In genomic region chr19:49441210-49441959, GRCh38 we compare ENCODE assay signal across 8 cellular contexts. TPM values are rescaled to one million over a fixed set of nuclear protein-coding genes. Genes with fewer than 3 reads are reported as not detected.
DNase-seq lines count a peak whose midpoint lies in the region; ATAC-seq, FAIRE-seq and TF ChIP-seq lines count a peak whose summit lies in the region.

Gene SLC17A7 (minus strand): TSS chr19:49441527. CDS start chr19:49441379, 148 bp downstream.

- H3K36me3 ChIP-seq in ectodermal cell (ENCODE audit: control insufficient read depth, insufficient read depth, low read length) (no peaks in the 10 kb centered on the region), neural cell (ENCODE audit: insufficient read depth, low read length) (no peaks in the 10 kb centered on the region)

- H3K27ac ChIP-seq in A549: peak within 1 kb of the TSS; percentile 85 to 89
- H3K27ac ChIP-seq in ectodermal cell (ENCODE audit: insufficient read depth, low read depth, low read length, poor library complexity, severe bottlenecking): no peak within 1 kb of the TSS
- no peak within 1 kb of the TSS for H3K27ac ChIP-seq in neural cell (ENCODE audit: low read length)

- H3K4me3 ChIP-seq in A549 (peak within 1 kb of the TSS; percentile 79), ectodermal cell (ENCODE audit: insufficient read depth, low read depth, low read length) (peak within 1 kb of the TSS; percentile 22), neural cell (ENCODE audit: low read length) (peak within 1 kb of the TSS; percentile 77)

- no peak within 1 kb of the TSS for H2AFZ ChIP-seq in neural cell (ENCODE audit: low read depth, low read length)

- TF ChIP-seq EP300 in A549 (IDR thresholded peaks at IDR 0.05) (no peak), neural cell (conservative IDR thresholded peaks at IDR 0.05; ENCODE audit: poor library complexity, severe bottlenecking) (no peak)

- H3K9me2 ChIP-seq in neural cell (ENCODE audit: insufficient read depth, low read length): no peaks in the 10 kb centered on the region

- FAIRE-seq in A549 (lab: Jason Lieb, UNC): no peak

- POLR2A ChIA-PET in A549 (lab: Yijun Ruan, JAX): interaction anchor here (0.6 to 0.8 kb wide), 2 partner anchors 10 to 12 kb away, joined by 3 read pairs; partner anchors contain the start of genes ALDH16A1 and PIH1D1

- no peaks in the 10 kb centered on the region for H4K20me1 ChIP-seq in neural cell (ENCODE audit: insufficient read depth)

- H3K4me1 ChIP-seq in A549: peaks cover 19% of the 10 kb centered on the region
- H3K4me1 ChIP-seq in ectodermal cell (ENCODE audit: control insufficient read depth, insufficient read depth, low read length): peaks cover 9% of the 10 kb centered on the region

- peak within 1 kb of the TSS; percentile 3 for H3K9ac ChIP-seq in neural cell (ENCODE audit: low read length)

- TF ChIP-seq CTCF in A549 (IDR thresholded peaks at IDR 0.05) (no peak), neural cell (IDR thresholded peaks at IDR 0.05; ENCODE audit: poor library complexity, severe bottlenecking) (no peak)

- peak; percentile 70 to 91 for DNase-seq in A549 (ENCODE audit: low read depth in 1 of 2, low spot score in 1 of 2)
- peak; percentile 39 for DNase-seq in H4 (ENCODE audit: low spot score)
- DNase-seq in T-helper 1 cell: peak in 4 of 5 donors; percentile 29 to 49 (median 38)
- no peak for DNase-seq in NCI-H510A (lab: John Stamatoyannopoulos, UW)
- DNase-seq in NCI-H1436 (lab: John Stamatoyannopoulos, UW): no peak

- 11% methylated on average over 22 of the region's 56 CpGs for WGBS in A549 (ENCODE audit: missing lambda C conversion rate)
- 1% methylated on average over 56 of the region's 56 CpGs for WGBS in ectodermal cell, 2 experiments

- H3K27me3 ChIP-seq in ectodermal cell (ENCODE audit: control insufficient read depth, insufficient read depth, low read length, poor library complexity, severe bottlenecking) (peaks cover 64% of the 10 kb centered on the region), neural cell (ENCODE audit: insufficient read depth, low read depth, low read length) (peaks cover 68% of the 10 kb centered on the region)

- H3K9me3 ChIP-seq in A549 (no peaks in the 10 kb centered on the region), ectodermal cell (ENCODE audit: control insufficient read depth, low read length) (no peaks in the 10 kb centered on the region), neural cell (ENCODE audit: low read length) (no peaks in the 10 kb centered on the region)

- peak within 1 kb of the TSS; percentile 99 for H3K4me2 ChIP-seq in A549
- no peak within 1 kb of the TSS for H3K4me2 ChIP-seq in neural cell (ENCODE audit: low read length)

- ATAC-seq in A549 (peak; percentile 6 to 15; a peak in 5 of 6 replicates), GM21515 (IDR thresholded peaks at IDR 0.05; ENCODE audit: unreplicated experiment) (no peak)

- H3F3A ChIP-seq in neural cell (ENCODE audit: insufficient read depth, low read length, poor library complexity, severe bottlenecking): no peaks in the 10 kb centered on the region

- no peaks in the 10 kb centered on the region for H3K79me2 ChIP-seq in neural cell (replicated peaks; ENCODE audit: insufficient read depth, low read length)

- no peak for TF ChIP-seq POLR2A in A549 (IDR thresholded peaks at IDR 0.05; ENCODE audit: low read length)

- CTCF ChIA-PET in A549 (lab: Yijun Ruan, JAX): interaction anchor here (1.2 to 19.0 kb wide), 10 partner anchors 10 to 129 kb away, joined by 3 to 244 read pairs (median 9); partner anchors contain the start of genes DKKL1, GFY and KASH5

- no peak for TF ChIP-seq RAD21 in A549 (conservative IDR thresholded peaks at IDR 0.05 in 1 of 2, IDR thresholded peaks at IDR 0.05 in 1 of 2)
- TF ChIP-seq RAD21 in neural cell (conservative IDR thresholded peaks at IDR 0.05): no peak

TF ChIP-seq in A549, 52 proteins besides CTCF, POLR2A, EP300 and RAD21 (continues in another document):
- no peak for TF ChIP-seq KDM5A (IDR thresholded peaks at IDR 0.05)
- TF ChIP-seq ZFP36 (IDR thresholded peaks at IDR 0.05; ENCODE audit: borderline replicate concordance, partially characterized antibody): no peak
- TF ChIP-seq GATA3 (IDR thresholded peaks at IDR 0.05; ENCODE audit: borderline replicate concordance): no peak
- TF ChIP-seq MYC (IDR thresholded peaks at IDR 0.05; ENCODE audit: borderline replicate concordance, low read length): no peak
- no peak for TF ChIP-seq HEYL (CRISPR knock-in tag; IDR thresholded peaks at IDR 0.05)
- no peak for TF ChIP-seq ZSCAN20 (CRISPR knock-in tag; IDR thresholded peaks at IDR 0.05)
- TF ChIP-seq HOXA7 (CRISPR knock-in tag; IDR thresholded peaks at IDR 0.05): no peak
- no peak for TF ChIP-seq NR3C1 (IDR thresholded peaks at IDR 0.05)
- no peak for TF ChIP-seq E2F6 (IDR thresholded peaks at IDR 0.05; ENCODE audit: borderline replicate concordance, low read depth)
- no peak for TF ChIP-seq MAFK (IDR thresholded peaks at IDR 0.05; ENCODE audit: partially characterized antibody)
- no peak for TF ChIP-seq TFCP2L1 (CRISPR knock-in tag; IDR thresholded peaks at IDR 0.05)
- TF ChIP-seq TP53 (CRISPR knock-in tag; IDR thresholded peaks at IDR 0.05): no peak
- TF ChIP-seq SREBF2 (IDR thresholded peaks at IDR 0.05): no peak

TF ChIP-seq in neural cell, 6 proteins besides CTCF, POLR2A, EP300 and RAD21:
- TF ChIP-seq TAF1 (IDR thresholded peaks at IDR 0.05; ENCODE audit: low read depth) (no peak), EZH2 (IDR thresholded peaks at IDR 0.05; ENCODE audit: borderline replicate concordance, insufficient read depth, low read length, poor library complexity, severe bottlenecking) (no peak), MXI1 (conservative IDR thresholded peaks at IDR 0.05; ENCODE audit: poor library complexity, severe bottlenecking) (no peak), REST (IDR thresholded peaks at IDR 0.05; ENCODE audit: borderline replicate concordance) (no peak), POLR2AphosphoS5 (IDR thresholded peaks at IDR 0.05) (no peak), SMC3 (conservative IDR thresholded peaks at IDR 0.05; ENCODE audit: poor library complexity) (no peak)

RNA-seq across cellular contexts. Expression of gene SLC17A7, which starts in this region (rescaled TPM):
- polyA plus RNA-seq in A549 (2011; rRNA removed) (0.48 and 0.50 TPM in 2 replicates), A549 (2017; fragmentation: RNase III; extraction: RNeasy Plus Mini Kit Qiagen cat#74134 plus additional on column Dnase treatment) (0.35 to 0.44 TPM (median 0.39 TPM) in 3 replicates), neural cell (0.07 TPM in 1 of 2 replicates, not detected in the other)
- polyA plus RNA-seq in A549 (2012; cell fraction: cytosol; rRNA removed): 0.38 and 0.45 TPM in 2 replicates
- 0.45 and 0.54 TPM in 2 replicates for polyA plus RNA-seq in A549 (2012; cell fraction: nucleus; rRNA removed)
- 0.41 and 0.83 TPM in 2 replicates for polyA minus RNA-seq in A549 (2011; rRNA and poly(A)+ RNA removed)
- total RNA-seq in H4 (2014; rRNA removed; shearing (Covaris generic)): 0.25 and 0.45 TPM in 2 replicates
- polyA plus RNA-seq in ectodermal cell (2013, experiment 1 of 4): 3.3 TPM
- 2.8 TPM for polyA plus RNA-seq in ectodermal cell (2013, experiment 2 of 4)
- polyA plus RNA-seq in ectodermal cell (2013, experiment 3 of 4): 3.0 TPM
- polyA plus RNA-seq in ectodermal cell (2013, experiment 4 of 4): 3.2 TPM
- not detected in 2 replicates for polyA minus RNA-seq in neural cell

Comparison
In these comparisons a context has a peak if more than half of its experiments do, and no peak if none do; other contexts are left out.
1. Peak in DNase-seq, ATAC-seq, H3K4me3 ChIP-seq, H3K27ac ChIP-seq and H3K4me2 ChIP-seq in A549; RNA of the gene not detected or under 1 TPM.
2. Peak in DNase-seq in H4; RNA of the gene not detected or under 1 TPM.
3. DNase-seq: peak in T-helper 1 cell (4 of 5); none in NCI-H510A (single experiment) and NCI-H1436 (single experiment).
4. H3K4me3 ChIP-seq: peak in every context shown above with its lines; median percentile 79 in A549; 77 in neural cell; 22 in ectodermal cell.